In the genomic region with DNA sequence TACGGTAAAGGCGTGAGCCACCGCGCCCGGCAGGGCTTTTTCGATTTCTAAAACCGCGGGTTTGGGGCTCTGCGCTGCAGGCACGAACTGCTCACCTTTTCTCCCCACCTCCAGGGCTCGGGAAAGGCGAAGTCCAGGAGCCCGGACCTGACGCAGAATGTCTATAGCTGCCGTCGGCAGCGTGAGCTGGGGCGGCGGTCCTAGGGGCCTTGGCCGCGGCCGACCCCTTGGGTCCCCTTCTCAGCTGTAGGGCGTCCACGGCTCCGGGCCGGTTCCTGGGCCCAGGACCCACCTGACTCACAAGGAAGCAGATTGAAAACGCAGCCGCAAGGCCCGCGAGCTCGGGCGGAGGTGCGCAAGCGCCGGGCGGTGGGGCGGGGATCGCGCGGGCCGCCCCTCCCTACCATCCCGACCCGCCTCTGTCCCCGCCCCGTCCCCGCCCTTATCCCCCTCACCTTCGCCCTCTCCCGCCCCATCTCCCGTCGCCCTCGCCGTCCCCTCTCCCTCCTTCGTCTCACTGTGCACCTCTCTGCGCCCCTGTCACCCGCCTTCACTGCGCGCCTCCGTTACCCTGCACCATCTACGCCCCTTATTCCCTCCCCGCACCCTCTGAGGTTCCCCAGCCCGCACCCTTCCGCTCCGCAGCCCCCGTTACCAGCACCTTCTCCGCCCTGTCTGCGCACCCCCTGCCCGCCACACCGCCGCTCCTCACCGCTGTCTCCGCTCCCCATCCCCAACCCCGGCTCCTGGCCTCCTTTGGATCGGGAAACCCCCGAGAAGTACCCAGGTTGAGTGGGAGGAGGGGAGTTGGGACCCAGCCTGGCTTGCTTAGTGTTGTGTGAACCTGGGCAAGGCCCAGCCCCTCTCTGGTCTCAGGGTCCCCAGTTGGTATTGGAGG, we compare ENCODE assay signal across 8 cellular contexts. TPM values are rescaled to one million over a fixed set of nuclear protein-coding genes. Genes with fewer than 3 reads are reported as not detected.
A peak's percentile ranks its signal among the peaks of the same experiment; 100 is the strongest.
DNase-seq lines count a peak whose midpoint lies in the region; ATAC-seq lines count a peak whose summit lies in the region.

A gene with protein sequence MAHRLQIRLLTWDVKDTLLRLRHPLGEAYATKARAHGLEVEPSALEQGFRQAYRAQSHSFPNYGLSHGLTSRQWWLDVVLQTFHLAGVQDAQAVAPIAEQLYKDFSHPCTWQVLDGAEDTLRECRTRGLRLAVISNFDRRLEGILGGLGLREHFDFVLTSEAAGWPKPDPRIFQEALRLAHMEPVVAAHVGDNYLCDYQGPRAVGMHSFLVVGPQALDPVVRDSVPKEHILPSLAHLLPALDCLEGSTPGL (minus strand): TSS at position 353 of the 898 bp plus-strand sequence. CDS start 2,632 bp downstream, outside the sequence.

- peaks cover 37% of the 10 kb centered on the region for H3K36me3 ChIP-seq in NT2/D1 (ENCODE audit: insufficient read depth, insufficient read length, low read length)

- peaks cover 12% of the 10 kb centered on the region for H3K4me1 ChIP-seq in NT2/D1 (ENCODE audit: insufficient read depth, insufficient read length)
- H3K4me1 ChIP-seq in mononuclear cell (ENCODE audit: insufficient read depth, low read length): peaks cover 12% of the 10 kb centered on the region

- H3K4me3 ChIP-seq in NT2/D1 (ENCODE audit: insufficient read length, low read depth): peak within 1 kb of the TSS; percentile 86
- peak within 1 kb of the TSS; percentile 77 for H3K4me3 ChIP-seq in mononuclear cell (ENCODE audit: low read length)

- peak; percentile 52 for DNase-seq in CD1c-positive myeloid dendritic cell (ENCODE audit: extremely low spot score)
- DNase-seq in HK-2 (ENCODE audit: unreplicated experiment): peak; percentile 60
- DNase-seq in NT2/D1 (ENCODE audit: low read depth, low spot score): peak; percentile 66
- DNase-seq in activated T-cell treated with anti-CD3 and anti-CD28 coated beads for 1 hour (ENCODE audit: low read depth): peak; percentile 73
- DNase-seq in epidermal melanocyte (ENCODE audit: insufficient read length, low spot score): peak; percentile 90
- DNase-seq in stimulated activated CD8-positive, alpha-beta memory T cell treated with anti-CD3 and anti-CD28 coated beads, Interleukin-4, amount 100 ng/mL, for 1 hour (ENCODE audit: low read depth in 2 of 2, low spot score in 1 of 2): peak; percentile 54 to 64

- ATAC-seq in GM19452 (IDR thresholded peaks at IDR 0.05; ENCODE audit: unreplicated experiment): peak; percentile 84

- H3K9me3 ChIP-seq in NT2/D1 (ENCODE audit: insufficient read depth, low read length) (no peaks in the 10 kb centered on the region), mononuclear cell (ENCODE audit: low read depth, low read length) (no peaks in the 10 kb centered on the region)

- no peaks in the 10 kb centered on the region for H3K27me3 ChIP-seq in NT2/D1 (ENCODE audit: insufficient read depth, insufficient read length)
- H3K27me3 ChIP-seq in mononuclear cell (ENCODE audit: insufficient read depth, low read length): no peaks in the 10 kb centered on the region

- peak within 1 kb of the TSS; percentile 86 for H3K9ac ChIP-seq in NT2/D1 (ENCODE audit: insufficient read length, low read depth)

RNA-seq across cellular contexts. Expression of the gene that starts here (rescaled TPM):
- 8.6 TPM for total RNA-seq in mononuclear cell

Comparison
In these comparisons a context has a peak if more than half of its experiments do, and no peak if none do; other contexts are left out.
1. Peak in every context shown above with its lines: DNase-seq, ATAC-seq and H3K4me3 ChIP-seq.